Comparison of ENCODE assay signal across 30 cellular contexts in genomic region chr1:208409171-208409570, GRCh38.
"Had no signal": no experiment of that assay in that cellular context is flagged by ENCODE, and none has a peak within 500 bp of the region (broad histone marks: within the 10 kb centered on the region; RNA-seq: fewer than 3 reads in every experiment).

No MANE protein-coding gene starts in this region.

- H3K4me1 Mint-ChIP-seq: activated CD4-positive, alpha-beta T cell treated with anti-CD3 and anti-CD28 coated beads, Interleukin-2, amount 10 ng/mL, durations not matched to agents 24 days and 14 days; activated T-helper 17 cell treated with anti-CD3 and anti-CD28 coated beads, Interleukin-2, amount 50 U/mL, for 72 hours; T-helper 17 cell; WTC11 had no signal

- H3K27ac Mint-ChIP-seq: activated CD4-positive, alpha-beta T cell treated with anti-CD3 and anti-CD28 coated beads, Interleukin-2, amount 10 ng/mL, durations not matched to agents 24 days and 14 days; activated naive CD4-positive, alpha-beta T cell treated with anti-CD3 and anti-CD28 coated beads for 36 hours; activated naive CD8-positive, alpha-beta T cell; activated T-helper 17 cell treated with anti-CD3 and anti-CD28 coated beads, Interleukin-2, amount 50 U/mL, for 72 hours; T-helper 17 cell; WTC11 had no signal

- FAIRE-seq: bronchial epithelial cell had no signal

- DNase-seq: activated CD4-positive, alpha-beta T cell treated with anti-CD3 and anti-CD28 coated beads for 1 hour; activated CD4-positive, alpha-beta T cell treated with anti-CD3 and anti-CD28 coated beads, Interleukin-2, amount 10 ng/mL, durations not matched to agents 24 days and 14 days; activated CD4-positive, alpha-beta T cell treated with anti-CD3 and anti-CD28 coated beads, Interleukin-2, amount 50 U/mL, for 48 hours; activated gamma-delta T cell; activated naive CD4-positive, alpha-beta T cell treated with anti-CD3 and anti-CD28 coated beads for 36 hours; activated T-cell treated with anti-CD3 and anti-CD28 coated beads for 4 hours; activated T-cell treated with anti-CD3 and anti-CD28 coated beads, Interleukin-2, amount 50 U/mL, for 48 hours; adrenal gland; anterior cingulate cortex; body of pancreas; central memory CD4-positive, alpha-beta T cell; cortex of kidney; Kasumi-1; NCI-H1092; NCI-H1694 treated with DMSO at 0.1 percent for 48 hours; NCI-H2029 treated with DMSO at 0.1 percent for 48 hours; NCI-H345; NCI-H510A; NCI-H526 treated with DMSO at 0.1 percent for 48 hours; NK-92 treated with Interleukin-12 subunit alpha and Interleukin-12 subunit beta, amount 100 ng/mL, for 24 hours; Peyer's patch; Right ventricle myocardium superior; SJCRH30; T-helper 17 cell; T-helper 9 cell had no signal

- H3K9me3 Mint-ChIP-seq: activated CD4-positive, alpha-beta T cell treated with anti-CD3 and anti-CD28 coated beads, Interleukin-2, amount 10 ng/mL, durations not matched to agents 24 days and 14 days; activated naive CD4-positive, alpha-beta T cell treated with anti-CD3 and anti-CD28 coated beads for 36 hours; activated T-helper 17 cell treated with anti-CD3 and anti-CD28 coated beads, Interleukin-2, amount 50 U/mL, for 72 hours; WTC11 had no signal

- H3K27ac ChIP-seq: adrenal gland, body of pancreas, Peyer's patch, RWPE1, SJCRH30 had no signal

- H3K4me1 ChIP-seq: adrenal gland, body of pancreas, Peyer's patch, SJCRH30 had no signal

- H3K4me3 Mint-ChIP-seq: activated CD4-positive, alpha-beta T cell treated with anti-CD3 and anti-CD28 coated beads, Interleukin-2, amount 10 ng/mL, durations not matched to agents 24 days and 14 days; activated naive CD4-positive, alpha-beta T cell treated with anti-CD3 and anti-CD28 coated beads for 36 hours; activated naive CD8-positive, alpha-beta T cell; activated T-helper 17 cell treated with anti-CD3 and anti-CD28 coated beads, Interleukin-2, amount 50 U/mL, for 72 hours; T-helper 17 cell; WTC11 had no signal

- H3K9me3 ChIP-seq: adrenal gland, body of pancreas, Peyer's patch, SJCRH30 had no signal

- H3K36me3 ChIP-seq: adrenal gland, Peyer's patch, SJCRH30 had no signal

- H3K27me3 Mint-ChIP-seq: activated naive CD8-positive, alpha-beta T cell had no signal

- H3K4me3 ChIP-seq: adrenal gland, body of pancreas, Peyer's patch, SJCRH30 had no signal

- H3K27me3 ChIP-seq: adrenal gland, body of pancreas, Peyer's patch, SJCRH30 had no signal

- H3K36me3 Mint-ChIP-seq: activated naive CD8-positive, alpha-beta T cell; WTC11 had no signal
